In the genomic region with DNA sequence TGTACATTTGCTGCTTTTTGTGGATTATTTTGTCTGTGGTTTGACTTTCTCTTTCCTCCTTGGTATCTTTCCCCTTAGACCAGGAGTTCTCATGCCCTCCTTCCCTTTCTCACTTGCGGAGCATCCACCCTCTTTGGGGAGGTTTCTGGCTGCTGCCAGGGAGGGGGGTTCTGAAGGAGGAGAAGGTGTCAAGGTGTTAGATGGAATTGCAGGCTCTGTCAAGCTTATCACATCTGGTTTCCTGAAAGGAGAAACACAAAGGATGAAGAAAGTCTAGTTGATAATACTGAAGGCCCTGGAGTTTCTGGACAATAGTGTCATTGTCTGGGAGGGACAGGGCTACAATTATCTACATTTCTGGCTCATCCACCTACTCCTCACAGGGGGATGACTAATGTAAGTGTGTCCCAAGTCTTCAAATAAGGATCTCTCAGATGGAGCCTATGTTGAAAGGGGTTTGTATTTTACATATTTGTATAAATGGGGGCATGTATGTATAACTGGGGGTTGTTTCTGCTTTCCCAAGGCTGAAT, we compare ENCODE assay signal across 15 cellular contexts.
DNase-seq lines count a peak whose midpoint lies in the region; ATAC-seq and TF ChIP-seq lines count a peak whose summit lies in the region.
"Had no signal": no experiment of that assay in that cellular context is flagged by ENCODE, and none has a peak within 500 bp of the region (broad histone marks: within the 10 kb centered on the region; RNA-seq: fewer than 3 reads in every experiment).

No MANE protein-coding gene starts in this region.

- peaks cover 58% of the 10 kb centered on the region for H3K9me3 ChIP-seq in endodermal cell (ENCODE audit: control insufficient read depth, low read length)
- no peaks in the 10 kb centered on the region for H3K9me3 ChIP-seq in MG63
- H3K9me3 ChIP-seq: BLaER1 treated with 17β-estradiol and CSF1 and Interleukin-3, amounts not matched to agents 10 nM and 100 nM had no signal

- H3K27ac Mint-ChIP-seq in endodermal cell, result no peak overlapping the region
- H3K27ac Mint-ChIP-seq: B cell; CD8-positive, alpha-beta T cell; H9 had no signal

- H3K36me3 ChIP-seq in endodermal cell (ENCODE audit: control insufficient read depth, insufficient read depth, low read length), result no peaks in the 10 kb centered on the region
- H3K36me3 ChIP-seq in MG63, result no peaks in the 10 kb centered on the region
- H3K36me3 ChIP-seq: BLaER1 treated with 17β-estradiol and CSF1 and Interleukin-3, amounts not matched to agents 10 nM and 100 nM had no signal

- peak overlapping the region; percentile 24 for H3K4me3 ChIP-seq in endodermal cell (ENCODE audit: low read length)
- H3K4me3 ChIP-seq in MG63, result no peak overlapping the region
- H3K4me3 ChIP-seq: BLaER1 treated with 17β-estradiol and CSF1 and Interleukin-3, amounts not matched to agents 10 nM and 100 nM had no signal

- DNase-seq in HT1080 (ENCODE audit: low read depth), result peak; percentile 49
- DNase-seq in endodermal cell, result peak; percentile 50
- peak; percentile 20 for DNase-seq in medulla oblongata (ENCODE audit: extremely low spot score)
- DNase-seq in omental fat pad (ENCODE audit: low spot score), result no peak
- no peak for DNase-seq in MG63
- DNase-seq: CD8-positive, alpha-beta T cell; COR-L47; DMS 273 treated with DMSO at 0.1 percent for 48 hours; DMS53; DND-41; EL; H9 had no signal

- no peak overlapping the region for H3K4me3 Mint-ChIP-seq in endodermal cell
- H3K4me3 Mint-ChIP-seq: B cell; CD8-positive, alpha-beta T cell; H9 had no signal

- ATAC-seq in HG03460 (IDR thresholded peaks at IDR 0.05; ENCODE audit: unreplicated experiment) (no peak), omental fat pad (ENCODE audit: low FRiP score) (no peak)
- ATAC-seq: CD8-positive, alpha-beta T cell had no signal

- H3K27me3 Mint-ChIP-seq in endodermal cell (ENCODE audit: insufficient read depth), result peaks cover 15% of the 10 kb centered on the region

- peaks cover 19% of the 10 kb centered on the region for H3K9me3 Mint-ChIP-seq in endodermal cell
- H3K9me3 Mint-ChIP-seq: CD8-positive, alpha-beta T cell; H9 had no signal

- H3K4me1 ChIP-seq in endodermal cell (ENCODE audit: control insufficient read depth, insufficient read depth, low read length), result no peaks in the 10 kb centered on the region

- no peaks in the 10 kb centered on the region for H3K27me3 ChIP-seq in endodermal cell (ENCODE audit: control insufficient read depth, insufficient read depth, low read length, poor library complexity, severe bottlenecking)
- no peaks in the 10 kb centered on the region for H3K27me3 ChIP-seq in MG63
- H3K27me3 ChIP-seq: BLaER1 treated with 17β-estradiol and CSF1 and Interleukin-3, amounts not matched to agents 10 nM and 100 nM had no signal

- no peak overlapping the region for H3K9ac ChIP-seq in endodermal cell (ENCODE audit: extremely low read depth, low read length, poor library complexity, severe bottlenecking)
- H3K9ac ChIP-seq: BLaER1 treated with 17β-estradiol and CSF1 and Interleukin-3, amounts not matched to agents 10 nM and 100 nM had no signal

- peaks cover 2% of the 10 kb centered on the region for H3K4me1 Mint-ChIP-seq in endodermal cell
- H3K4me1 Mint-ChIP-seq: B cell, H9 had no signal

- H3K27ac ChIP-seq in endodermal cell (ENCODE audit: low read depth, low read length), result no peak overlapping the region
- H3K27ac ChIP-seq: BLaER1 treated with 17β-estradiol and CSF1 and Interleukin-3, amounts not matched to agents 10 nM and 100 nM had no signal

- no CpG with 5 or more reads among the region's 1 CpG for WGBS in endodermal cell (ENCODE audit: insufficient coverage in 1 of 2, insufficient read length in 1 of 2), 2 experiments

- TF ChIP-seq CTCF in endodermal cell (conservative IDR thresholded peaks at IDR 0.05) (no peak), omental fat pad (IDR thresholded peaks at IDR 0.05) (no peak)

- H3K36me3 Mint-ChIP-seq in endodermal cell (ENCODE audit: low read depth), result no peaks in the 10 kb centered on the region
- H3K36me3 Mint-ChIP-seq: CD8-positive, alpha-beta T cell had no signal

Comparison
In these comparisons a context has a peak if more than half of its experiments do, and no peak if none do; other contexts are left out.
1. DNase-seq: peak in HT1080 (single experiment), endodermal cell (single experiment) and medulla oblongata (single experiment); none in omental fat pad (single experiment) and MG63 (single experiment).